15 cellular contexts compared by ENCODE assay signal in genomic region chr20:45408646-45409213, GRCh38. TPM values are rescaled to one million over a fixed set of nuclear protein-coding genes. Genes with fewer than 3 reads are reported as not detected.
DNase-seq lines count a peak whose midpoint lies in the region; ATAC-seq and TF ChIP-seq lines count a peak whose summit lies in the region.
"Had no signal": no experiment of that assay in that cellular context is flagged by ENCODE, and none has a peak within 500 bp of the region (broad histone marks: within the 10 kb centered on the region; RNA-seq: fewer than 3 reads in every experiment).

No MANE protein-coding gene starts in this region.

- peaks cover 0 to 19% (median 0%) of the 10 kb centered on the region in 5 donors for H3K27me3 Mint-ChIP-seq in naive thymus-derived CD4-positive, alpha-beta T cell

- intact Hi-C loops in left ventricle myocardium inferior (cut with micrococcal nuclease) (no loop called here), Right ventricle myocardium superior (cut with DNase I) (no loop called here), vagina (cut with DNase I) (no loop called here)
- intact Hi-C loops in naive thymus-derived CD4-positive, alpha-beta T cell (cut with micrococcal nuclease) = no loop called here

- H3K27me3 ChIP-seq in left ventricle myocardium inferior (ENCODE audit: low read depth) (no peaks in the 10 kb centered on the region), vagina (no peaks in the 10 kb centered on the region)
- H3K27me3 ChIP-seq in naive thymus-derived CD4-positive, alpha-beta T cell (ENCODE audit: control insufficient read depth in 2 of 2, insufficient read depth in 2 of 2, low read length in 2 of 2) = no peaks in the 10 kb centered on the region

- H3K4me1 ChIP-seq in left ventricle myocardium inferior (peaks cover 68% of the 10 kb centered on the region), vagina (peaks cover 26% of the 10 kb centered on the region)
- peaks cover 0 to 7% of the 10 kb centered on the region in 2 donors for H3K4me1 ChIP-seq in naive thymus-derived CD4-positive, alpha-beta T cell (ENCODE audit: control insufficient read depth in 2 of 2, insufficient read depth in 2 of 2, low read length in 2 of 2)

- H3K4me3 Mint-ChIP-seq in naive thymus-derived CD4-positive, alpha-beta T cell = peak overlapping the region in 7 of 10 donors; percentile 5 to 62 (median 28)

- no peak for TF ChIP-seq POLR2A in vagina (IDR thresholded peaks at IDR 0.05)

- H3K36me3 Mint-ChIP-seq in naive thymus-derived CD4-positive, alpha-beta T cell = peaks cover 0 to 10% (median 8%) of the 10 kb centered on the region in 5 donors

- H3K9me3 ChIP-seq in left ventricle myocardium inferior (replicated peaks) (no peaks in the 10 kb centered on the region), vagina (no peaks in the 10 kb centered on the region)
- no peaks in the 10 kb centered on the region for H3K9me3 ChIP-seq in naive thymus-derived CD4-positive, alpha-beta T cell (ENCODE audit: control insufficient read depth in 2 of 3, low read length in 3 of 3)

- H3K27ac ChIP-seq in left ventricle myocardium inferior (replicated peaks) = peak overlapping the region; percentile 100
- H3K27ac ChIP-seq in angular gyrus (ENCODE audit: low read depth, low read length) = peak overlapping the region; percentile 99
- peak overlapping the region; percentile 74 for H3K27ac ChIP-seq in naive thymus-derived CD4-positive, alpha-beta T cell (ENCODE audit: low read depth, low read length)
- peak overlapping the region; percentile 83 for H3K27ac ChIP-seq in vagina

- peaks cover 35% of the 10 kb centered on the region for H3K36me3 ChIP-seq in left ventricle myocardium inferior
- H3K36me3 ChIP-seq in naive thymus-derived CD4-positive, alpha-beta T cell (ENCODE audit: control insufficient read depth in 2 of 3, insufficient read depth in 3 of 3, low read length in 3 of 3) = peaks cover 0 to 19% (median 0%) of the 10 kb centered on the region in 3 experiments
- peaks cover 0 to 14% of the 10 kb centered on the region in 2 donors for H3K36me3 ChIP-seq in vagina

- POLR2A ChIA-PET in naive thymus-derived CD4-positive, alpha-beta T cell (lab: Charles Lee) = interaction anchor here (0.7 to 4.8 kb wide), 4 partner anchors 7 to 46 kb away, joined by 4 to 49 read pairs (median 16); partner anchors contain the start of genes PIGT and SYS1

- peak overlapping the region in 7 of 9 donors; percentile 51 to 90 (median 78) for H3K27ac Mint-ChIP-seq in naive thymus-derived CD4-positive, alpha-beta T cell
- H3K27ac Mint-ChIP-seq: HFFc6 had no signal

- DNase-seq in left ventricle myocardium inferior (no peak), Right ventricle myocardium superior (no peak), vagina (ENCODE audit: extremely low spot score in 2 of 2) (no peak)
- peak in 1 of 9 donors; percentile 32 for DNase-seq in naive thymus-derived CD4-positive, alpha-beta T cell
- no peak for DNase-seq in effector CD4-positive, alpha-beta T cell
- DNase-seq: activated T-cell treated with anti-CD3 and anti-CD28 coated beads, Interleukin-2, amount 50 U/mL, for 4 hours; cerebellar nuclear complex; HFFc6; NCI-H1105; T1000 had no signal

- H3K4me1 Mint-ChIP-seq in naive thymus-derived CD4-positive, alpha-beta T cell = peaks cover 5 to 27% (median 21%) of the 10 kb centered on the region in 7 donors

- no peaks in the 10 kb centered on the region for H3K9me3 Mint-ChIP-seq in naive thymus-derived CD4-positive, alpha-beta T cell
- H3K9me3 Mint-ChIP-seq: activated T-cell treated with anti-CD3 and anti-CD28 coated beads, Interleukin-2, amount 50 U/mL, for 4 hours; HFFc6 had no signal

- H3K4me3 ChIP-seq in left ventricle myocardium inferior = peak overlapping the region; percentile 98
- H3K4me3 ChIP-seq in naive thymus-derived CD4-positive, alpha-beta T cell (ENCODE audit: low read length) = no peak overlapping the region
- peak overlapping the region; percentile 10 to 67 for H3K4me3 ChIP-seq in vagina

- CTCF ChIA-PET in naive thymus-derived CD4-positive, alpha-beta T cell (lab: Charles Lee) = interaction anchor here (1.3 to 2.0 kb wide), 2 partner anchors 28 to 32 kb away, joined by 4 read pairs; no protein-coding TSS in a partner anchor

- TF ChIP-seq CTCF in left ventricle myocardium inferior (IDR thresholded peaks at IDR 0.05; ENCODE audit: borderline replicate concordance) (no peak), vagina (IDR thresholded peaks at IDR 0.05) (no peak)

- no peak for ATAC-seq in Right ventricle myocardium superior (ENCODE audit: poor library complexity)
- peak; percentile 43 for ATAC-seq in naive thymus-derived CD4-positive, alpha-beta T cell
- no peak for ATAC-seq in GM19351 (IDR thresholded peaks at IDR 0.05; ENCODE audit: unreplicated experiment)
- ATAC-seq in HG02973 (IDR thresholded peaks at IDR 0.05; ENCODE audit: unreplicated experiment) = no peak
- ATAC-seq: activated T-cell treated with anti-CD3 and anti-CD28 coated beads, Interleukin-2, amount 50 U/mL, for 4 hours had no signal

RNA-seq across cellular contexts. Expression of gene DBNDD2, which starts 0.6 kb away (rescaled TPM):
- 362 TPM for total RNA-seq in left ventricle myocardium inferior
- 350 TPM for total RNA-seq in Right ventricle myocardium superior
- total RNA-seq in naive thymus-derived CD4-positive, alpha-beta T cell = 10 to 100 TPM; 12.2 to 22.7 (median 16.3) TPM
- polyA plus RNA-seq in naive thymus-derived CD4-positive, alpha-beta T cell = 10 to 100 TPM; 15.3 to 22.9 TPM
- 57.0 TPM for total RNA-seq in vagina

RNA-seq across cellular contexts. Expression of gene PIGT, which starts 7.2 kb away (rescaled TPM):
- 126 TPM for total RNA-seq in left ventricle myocardium inferior
- total RNA-seq in Right ventricle myocardium superior = 113 TPM
- 100 to 1,000 TPM in 1 of 5 experiments, 10 to 100 TPM in 4; 78.7 to 140 (median 85.0) TPM for total RNA-seq in naive thymus-derived CD4-positive, alpha-beta T cell
- 10 to 100 TPM; 82.7 to 98.9 TPM for polyA plus RNA-seq in naive thymus-derived CD4-positive, alpha-beta T cell
- total RNA-seq in vagina = 81.0 TPM

RNA-seq across cellular contexts. Expression of gene TP53TG5, which starts 30.6 kb away (rescaled TPM):
- total RNA-seq in left ventricle myocardium inferior (0.80 TPM), Right ventricle myocardium superior (1.2 TPM), vagina (not detected)
- total RNA-seq in naive thymus-derived CD4-positive, alpha-beta T cell = under 1 TPM in 3 of 5 experiments, not detected in 2; 0.19 to 0.48 (median 0.46) TPM
- polyA plus RNA-seq in naive thymus-derived CD4-positive, alpha-beta T cell = under 1 TPM; 0.14 to 0.24 TPM
- total RNA-seq: activated T-cell treated with anti-CD3 and anti-CD28 coated beads, Interleukin-2, amount 50 U/mL, for 4 hours; HFFc6; lung microvascular endothelial cell had no signal
- polyA plus RNA-seq: AG04450 had no signal

RNA-seq across cellular contexts. Expression of gene SYS1, which starts 45.8 kb away (rescaled TPM):
- total RNA-seq in left ventricle myocardium inferior = 20.8 TPM
- total RNA-seq in Right ventricle myocardium superior = 25.3 TPM
- total RNA-seq in naive thymus-derived CD4-positive, alpha-beta T cell = 100 to 1,000 TPM in 1 of 5 experiments, 10 to 100 TPM in 4; 23.9 to 111 (median 67.1) TPM
- 10 to 100 TPM; 34.5 to 42.3 TPM for polyA plus RNA-seq in naive thymus-derived CD4-positive, alpha-beta T cell
- 44.9 TPM for total RNA-seq in vagina
